Comparison of ENCODE assay signal across 21 cellular contexts in the genomic region with DNA sequence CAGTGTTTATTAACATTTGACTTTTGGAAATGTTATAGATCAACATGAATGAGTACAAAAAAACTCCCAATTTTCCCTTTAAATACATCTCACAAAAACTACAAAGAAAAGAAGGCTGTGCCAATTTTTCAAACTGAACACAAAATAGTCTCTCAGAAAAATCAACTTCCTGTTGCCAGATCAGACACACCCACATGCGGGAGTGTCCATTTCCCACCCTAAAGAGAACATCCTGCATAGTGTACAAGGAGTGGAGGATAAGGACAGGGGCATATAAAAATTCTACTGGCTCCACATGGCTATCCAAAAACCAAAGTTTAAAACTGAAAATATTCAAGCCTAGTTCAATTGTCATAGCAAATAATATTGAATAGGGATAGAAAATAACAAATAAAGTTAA.
DNase-seq lines count a peak whose midpoint lies in the region; ATAC-seq and TF ChIP-seq lines count a peak whose summit lies in the region.
"Had no signal": no experiment of that assay in that cellular context is flagged by ENCODE, and none has a peak within 500 bp of the region (broad histone marks: within the 10 kb centered on the region; RNA-seq: fewer than 3 reads in every experiment).

No MANE protein-coding gene starts in this region.

- H3K36me3 Mint-ChIP-seq in activated CD4-positive, alpha-beta T cell treated with anti-CD3 and anti-CD28 coated beads, Interleukin-2, amount 10 ng/mL, durations not matched to agents 7 days and 5 days (ENCODE audit: low read depth): peaks cover 28% of the 10 kb centered on the region
- H3K36me3 Mint-ChIP-seq in activated CD4-positive, alpha-beta T cell treated with anti-CD3 and anti-CD28 coated beads for 36 hours (ENCODE audit: low read depth): peaks cover 15% of the 10 kb centered on the region
- peaks cover 63% of the 10 kb centered on the region for H3K36me3 Mint-ChIP-seq in activated T-helper 17 cell treated with anti-CD3 and anti-CD28 coated beads, Interleukin-2, amount 50 U/mL, for 72 hours (ENCODE audit: low read depth)
- H3K36me3 Mint-ChIP-seq in nephron progenitor cell (ENCODE audit: low read depth): peaks cover 23% of the 10 kb centered on the region

- no peak for DNase-seq in activated CD4-positive, alpha-beta T cell treated with anti-CD3 and anti-CD28 coated beads, Interleukin-2, amount 10 ng/mL, durations not matched to agents 7 days and 5 days
- no peak for DNase-seq in activated CD4-positive, alpha-beta T cell treated with anti-CD3 and anti-CD28 coated beads for 36 hours
- DNase-seq in NCI-H226 (peak; percentile 47), nephron progenitor cell (no peak), upper lobe of left lung (no peak), testis (no peak)
- DNase-seq: activated CD4-positive, alpha-beta T cell treated with anti-CD3 and anti-CD28 coated beads, Interleukin-2, amount 50 U/mL, for 48 hours; activated naive CD8-positive, alpha-beta T cell treated with anti-CD3 and anti-CD28 coated beads, Interleukin-2, amount 10 ng/mL, durations not matched to agents 7 days and 5 days; C1 segment of cervical spinal cord; colonic mucosa; DMS153; islet precursor cell; mesenchymal stem cell; NCI-H2171; NCI-H82; Peyer's patch had no signal

- H3K4me3 Mint-ChIP-seq in activated CD4-positive, alpha-beta T cell treated with anti-CD3 and anti-CD28 coated beads, Interleukin-2, amount 10 ng/mL, durations not matched to agents 7 days and 5 days: no peak overlapping the region
- no peak overlapping the region for H3K4me3 Mint-ChIP-seq in activated CD4-positive, alpha-beta T cell treated with anti-CD3 and anti-CD28 coated beads for 36 hours
- H3K4me3 Mint-ChIP-seq in activated T-helper 17 cell treated with anti-CD3 and anti-CD28 coated beads, Interleukin-2, amount 50 U/mL, for 72 hours: no peak overlapping the region
- no peak overlapping the region for H3K4me3 Mint-ChIP-seq in nephron progenitor cell
- H3K4me3 Mint-ChIP-seq: activated naive CD8-positive, alpha-beta T cell treated with anti-CD3 and anti-CD28 coated beads, Interleukin-2, amount 10 ng/mL, durations not matched to agents 7 days and 5 days; stimulated activated naive CD8-positive, alpha-beta T cell treated with anti-CD3 and anti-CD28 coated beads, Interleukin-15, Interleukin-2, amounts not matched to agents 100 ng/mL and 50 ng/mL, for 24 hours had no signal

- H3K9me3 ChIP-seq in upper lobe of left lung (no peaks in the 10 kb centered on the region), testis (no peaks in the 10 kb centered on the region)
- H3K9me3 ChIP-seq: colonic mucosa, Peyer's patch had no signal

- no peaks in the 10 kb centered on the region for H3K9me3 Mint-ChIP-seq in activated CD4-positive, alpha-beta T cell treated with anti-CD3 and anti-CD28 coated beads, Interleukin-2, amount 10 ng/mL, durations not matched to agents 7 days and 5 days
- no peaks in the 10 kb centered on the region for H3K9me3 Mint-ChIP-seq in activated CD4-positive, alpha-beta T cell treated with anti-CD3 and anti-CD28 coated beads for 36 hours (ENCODE audit: low read depth)
- no peaks in the 10 kb centered on the region for H3K9me3 Mint-ChIP-seq in activated T-helper 17 cell treated with anti-CD3 and anti-CD28 coated beads, Interleukin-2, amount 50 U/mL, for 72 hours
- H3K9me3 Mint-ChIP-seq in nephron progenitor cell: no peaks in the 10 kb centered on the region
- H3K9me3 Mint-ChIP-seq: activated naive CD8-positive, alpha-beta T cell treated with anti-CD3 and anti-CD28 coated beads, Interleukin-2, amount 10 ng/mL, durations not matched to agents 7 days and 5 days; stimulated activated naive CD8-positive, alpha-beta T cell treated with anti-CD3 and anti-CD28 coated beads, Interleukin-15, Interleukin-2, amounts not matched to agents 100 ng/mL and 50 ng/mL, for 24 hours had no signal

- TF ChIP-seq EP300 in upper lobe of left lung (IDR thresholded peaks at IDR 0.05): no peak

- no peak for ATAC-seq in activated CD4-positive, alpha-beta T cell treated with anti-CD3 and anti-CD28 coated beads for 36 hours
- ATAC-seq in activated T-helper 17 cell treated with anti-CD3 and anti-CD28 coated beads, Interleukin-2, amount 50 U/mL, for 72 hours (replicated peaks): no peak
- ATAC-seq in upper lobe of left lung (ENCODE audit: low FRiP score in 2 of 2) (no peak), GM19397 (IDR thresholded peaks at IDR 0.05; ENCODE audit: unreplicated experiment) (no peak)
- ATAC-seq: GM12878 had no signal

- H3K27me3 Mint-ChIP-seq in activated CD4-positive, alpha-beta T cell treated with anti-CD3 and anti-CD28 coated beads, Interleukin-2, amount 10 ng/mL, durations not matched to agents 7 days and 5 days: no peaks in the 10 kb centered on the region
- no peaks in the 10 kb centered on the region for H3K27me3 Mint-ChIP-seq in activated CD4-positive, alpha-beta T cell treated with anti-CD3 and anti-CD28 coated beads for 36 hours
- no peaks in the 10 kb centered on the region for H3K27me3 Mint-ChIP-seq in activated T-helper 17 cell treated with anti-CD3 and anti-CD28 coated beads, Interleukin-2, amount 50 U/mL, for 72 hours
- H3K27me3 Mint-ChIP-seq in nephron progenitor cell (ENCODE audit: low read depth, poor library complexity): no peaks in the 10 kb centered on the region
- H3K27me3 Mint-ChIP-seq: activated naive CD8-positive, alpha-beta T cell treated with anti-CD3 and anti-CD28 coated beads, Interleukin-2, amount 10 ng/mL, durations not matched to agents 7 days and 5 days; stimulated activated naive CD8-positive, alpha-beta T cell treated with anti-CD3 and anti-CD28 coated beads, Interleukin-15, Interleukin-2, amounts not matched to agents 100 ng/mL and 50 ng/mL, for 24 hours had no signal

- H3K4me1 ChIP-seq in upper lobe of left lung: peaks cover 0 to 31% (median 16%) of the 10 kb centered on the region in 4 donors
- peaks cover 7% of the 10 kb centered on the region for H3K4me1 ChIP-seq in testis
- H3K4me1 ChIP-seq: colonic mucosa, Peyer's patch had no signal

- H3K27me3 ChIP-seq in upper lobe of left lung: no peaks in the 10 kb centered on the region
- no peaks in the 10 kb centered on the region for H3K27me3 ChIP-seq in testis
- H3K27me3 ChIP-seq: colonic mucosa, hepatocyte, Peyer's patch had no signal

- intact Hi-C loops in activated CD4-positive, alpha-beta T cell treated with anti-CD3 and anti-CD28 coated beads for 36 hours (cut with DNase I, micrococcal nuclease): no loop called here
- intact Hi-C loops in testis (cut with DNase I; ENCODE audit: low total_unique reads): no loop called here

- POLR2A ChIA-PET in activated CD4-positive, alpha-beta T cell treated with anti-CD3 and anti-CD28 coated beads, Interleukin-2, amount 10 ng/mL, durations not matched to agents 7 days and 5 days (lab: Charles Lee): no interaction called here
- POLR2A ChIA-PET in activated CD4-positive, alpha-beta T cell treated with anti-CD3 and anti-CD28 coated beads for 36 hours (lab: Charles Lee): no interaction called here

- CTCF ChIA-PET in activated CD4-positive, alpha-beta T cell treated with anti-CD3 and anti-CD28 coated beads, Interleukin-2, amount 10 ng/mL, durations not matched to agents 7 days and 5 days (lab: Charles Lee): no interaction called here
- CTCF ChIA-PET in activated CD4-positive, alpha-beta T cell treated with anti-CD3 and anti-CD28 coated beads for 36 hours (lab: Charles Lee): interaction anchor here (0.8 kb wide), 1 partner anchor 9 kb away, joined by 3 read pairs; no protein-coding TSS in a partner anchor

- H3K36me3 ChIP-seq in upper lobe of left lung (peaks cover 0 to 34% (median 2%) of the 10 kb centered on the region in 4 donors), testis (ENCODE audit: low read depth, missing control alignments) (no peaks in the 10 kb centered on the region)
- H3K36me3 ChIP-seq: colonic mucosa had no signal

- 18 to 32% methylated on average over 1 of the region's 1 CpG for WGBS in upper lobe of left lung, 2 donors
- 36 to 44% methylated on average over 1 of the region's 1 CpG for WGBS in testis, 2 donors

- peaks cover 12% of the 10 kb centered on the region for H3K4me1 Mint-ChIP-seq in activated CD4-positive, alpha-beta T cell treated with anti-CD3 and anti-CD28 coated beads, Interleukin-2, amount 10 ng/mL, durations not matched to agents 7 days and 5 days
- H3K4me1 Mint-ChIP-seq in activated CD4-positive, alpha-beta T cell treated with anti-CD3 and anti-CD28 coated beads for 36 hours: peaks cover 8% of the 10 kb centered on the region
- peaks cover 10% of the 10 kb centered on the region for H3K4me1 Mint-ChIP-seq in activated T-helper 17 cell treated with anti-CD3 and anti-CD28 coated beads, Interleukin-2, amount 50 U/mL, for 72 hours
- H3K4me1 Mint-ChIP-seq in nephron progenitor cell: peaks cover 10% of the 10 kb centered on the region

- TF ChIP-seq POLR2A in upper lobe of left lung (IDR thresholded peaks at IDR 0.05): no peak
- TF ChIP-seq POLR2A in testis (IDR thresholded peaks at IDR 0.05): no peak

- H3K27ac Mint-ChIP-seq in activated CD4-positive, alpha-beta T cell treated with anti-CD3 and anti-CD28 coated beads, Interleukin-2, amount 10 ng/mL, durations not matched to agents 7 days and 5 days: peak overlapping the region; percentile 47
- no peak overlapping the region for H3K27ac Mint-ChIP-seq in activated CD4-positive, alpha-beta T cell treated with anti-CD3 and anti-CD28 coated beads for 36 hours
- H3K27ac Mint-ChIP-seq in activated T-helper 17 cell treated with anti-CD3 and anti-CD28 coated beads, Interleukin-2, amount 50 U/mL, for 72 hours: peak overlapping the region; percentile 26
- H3K27ac Mint-ChIP-seq in nephron progenitor cell: peak overlapping the region; percentile 78
- H3K27ac Mint-ChIP-seq: activated naive CD8-positive, alpha-beta T cell treated with anti-CD3 and anti-CD28 coated beads, Interleukin-2, amount 10 ng/mL, durations not matched to agents 7 days and 5 days; stimulated activated naive CD8-positive, alpha-beta T cell treated with anti-CD3 and anti-CD28 coated beads, Interleukin-15, Interleukin-2, amounts not matched to agents 100 ng/mL and 50 ng/mL, for 24 hours had no signal

- H3K4me3 ChIP-seq in upper lobe of left lung (no peak overlapping the region), testis (no peak overlapping the region)
- H3K4me3 ChIP-seq: colonic mucosa, GM12878, hepatocyte, Peyer's patch had no signal

- TF ChIP-seq CTCF in nephron progenitor cell (IDR thresholded peaks at IDR 0.05) (no peak), upper lobe of left lung (IDR thresholded peaks at IDR 0.05) (no peak), testis (IDR thresholded peaks at IDR 0.05) (no peak)

- H3K27ac ChIP-seq in upper lobe of left lung (peak overlapping the region in 2 of 4 donors; percentile 3 to 42), testis (no peak overlapping the region)
- H3K27ac ChIP-seq: colonic mucosa, hepatocyte, Peyer's patch had no signal
